1 cellular context compared by ENCODE assay signal in the genomic region with DNA sequence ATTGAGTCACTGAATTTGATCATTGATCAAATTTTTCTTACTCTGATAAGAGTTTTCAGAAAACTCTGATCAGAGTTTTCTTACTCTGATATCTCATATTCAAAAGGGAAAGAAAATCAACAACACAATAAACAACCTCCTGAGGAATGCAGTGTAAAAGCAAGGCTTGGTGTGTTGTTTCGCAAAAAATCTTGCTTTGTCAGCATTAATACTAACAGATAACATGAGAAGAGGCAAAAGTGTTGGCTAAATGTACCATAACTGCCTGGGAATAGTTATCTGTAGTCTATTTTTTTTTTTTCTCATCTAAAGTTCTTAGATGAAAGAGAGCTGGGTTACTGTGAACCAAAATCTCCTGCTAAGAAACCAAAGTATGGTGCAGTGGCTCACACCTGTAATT.
A peak's percentile ranks its signal among the peaks of the same experiment; 100 is the strongest.
TF ChIP-seq lines count a peak whose summit lies in the region.

No MANE protein-coding gene starts in this region.

TF ChIP-seq in HepG2, 621 proteins besides CTCF, POLR2A, EP300 and RAD21:
- TF ChIP-seq KDM4B (CRISPR knock-in tag; IDR thresholded peaks at IDR 0.05) = no peak
- TF ChIP-seq MAFF (IDR thresholded peaks at IDR 0.05; ENCODE audit: low read depth, low read length) = peak; percentile 96
- no peak for TF ChIP-seq DNMT3B (CRISPR knock-in tag; conservative IDR thresholded peaks at IDR 0.05)
- peak; percentile 95 to 97 for TF ChIP-seq MAFK (conservative IDR thresholded peaks at IDR 0.05 in 1 of 2, IDR thresholded peaks at IDR 0.05 in 1 of 2; ENCODE audit: low read length in 2 of 2)
- TF ChIP-seq CENPT (CRISPR knock-in tag; IDR thresholded peaks at IDR 0.05; ENCODE audit: low read depth) = no peak
- no peak for TF ChIP-seq RBFOX2 (IDR thresholded peaks at IDR 0.05; ENCODE audit: low read depth, low read length)
- TF ChIP-seq, protein P1, sequence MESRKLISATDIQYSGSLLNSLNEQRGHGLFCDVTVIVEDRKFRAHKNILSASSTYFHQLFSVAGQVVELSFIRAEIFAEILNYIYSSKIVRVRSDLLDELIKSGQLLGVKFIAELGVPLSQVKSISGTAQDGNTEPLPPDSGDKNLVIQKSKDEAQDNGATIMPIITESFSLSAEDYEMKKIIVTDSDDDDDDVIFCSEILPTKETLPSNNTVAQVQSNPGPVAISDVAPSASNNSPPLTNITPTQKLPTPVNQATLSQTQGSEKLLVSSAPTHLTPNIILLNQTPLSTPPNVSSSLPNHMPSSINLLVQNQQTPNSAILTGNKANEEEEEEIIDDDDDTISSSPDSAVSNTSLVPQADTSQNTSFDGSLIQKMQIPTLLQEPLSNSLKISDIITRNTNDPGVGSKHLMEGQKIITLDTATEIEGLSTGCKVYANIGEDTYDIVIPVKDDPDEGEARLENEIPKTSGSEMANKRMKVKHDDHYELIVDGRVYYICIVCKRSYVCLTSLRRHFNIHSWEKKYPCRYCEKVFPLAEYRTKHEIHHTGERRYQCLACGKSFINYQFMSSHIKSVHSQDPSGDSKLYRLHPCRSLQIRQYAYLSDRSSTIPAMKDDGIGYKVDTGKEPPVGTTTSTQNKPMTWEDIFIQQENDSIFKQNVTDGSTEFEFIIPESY (CRISPR knock-in tag; IDR thresholded peaks at IDR 0.05) = no peak
- no peak for TF ChIP-seq ZNF10 (CRISPR knock-in tag; IDR thresholded peaks at IDR 0.05; ENCODE audit: borderline replicate concordance, low read depth)
- no peak for TF ChIP-seq NR2C2 (CRISPR knock-in tag; IDR thresholded peaks at IDR 0.05; ENCODE audit: borderline replicate concordance)
TF ChIP-seq in HepG2: peak in this region for 2.
